Comparison of ENCODE assay signal across 8 cellular contexts in the genomic region with DNA sequence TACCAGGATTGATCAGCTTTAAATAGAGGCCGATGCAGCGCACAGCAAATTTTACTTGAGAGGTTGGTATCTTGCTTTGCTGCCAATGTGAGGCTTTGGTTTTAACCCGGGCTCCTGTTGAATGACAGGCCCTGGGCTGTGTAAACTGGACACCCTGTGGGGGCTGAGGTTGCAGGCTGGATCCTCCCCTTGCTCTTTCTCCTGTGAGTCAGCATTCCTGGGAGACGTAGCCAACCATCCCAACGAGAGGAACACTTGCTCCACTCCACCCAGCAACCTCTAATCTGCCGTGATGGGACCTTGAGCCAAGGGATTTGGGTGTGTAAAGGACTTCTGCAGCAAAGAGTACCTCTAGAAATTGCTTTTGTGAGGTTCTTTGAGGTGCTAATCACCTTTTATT.
DNase-seq lines count a peak whose midpoint lies in the region; ATAC-seq, FAIRE-seq and TF ChIP-seq lines count a peak whose summit lies in the region.
"Had no signal": no experiment of that assay in that cellular context is flagged by ENCODE, and none has a peak within 500 bp of the region (broad histone marks: within the 10 kb centered on the region; RNA-seq: fewer than 3 reads in every experiment).

No MANE protein-coding gene starts in this region.

- peak; percentile 40 for DNase-seq in H54 (ENCODE audit: insufficient read length, low spot score)
- DNase-seq in RKO (ENCODE audit: low spot score): peak; percentile 40
- DNase-seq in renal cortical epithelial cell (ENCODE audit: low read depth): peak; percentile 87
- no peak for DNase-seq in activated naive CD4-positive, alpha-beta T cell (lab: John Stamatoyannopoulos, UW)
- no peak for DNase-seq in NCI-H1092 (lab: John Stamatoyannopoulos, UW)
- DNase-seq in activated CD4-positive, alpha-beta T cell treated with anti-CD3 and anti-CD28 coated beads for 48 hours: no peak
- DNase-seq: effector CD8-positive, alpha-beta T cell had no signal

- TF ChIP-seq POLR2A in H54 (IDR thresholded peaks at IDR 0.05; ENCODE audit: low read depth, low read length): no peak

- FAIRE-seq in H54 (lab: Jason Lieb, UNC): peak; percentile 98

- ATAC-seq in esophagus mucosa: peak; percentile 88

Comparison
In these comparisons a context has a peak if more than half of its experiments do, and no peak if none do; other contexts are left out.
1. DNase-seq: peak in H54 (single experiment), RKO (single experiment) and renal cortical epithelial cell (single experiment); none in activated naive CD4-positive, alpha-beta T cell (0 of 4), NCI-H1092 (single experiment) and activated CD4-positive, alpha-beta T cell treated with anti-CD3 and anti-CD28 coated beads for 48 hours (single experiment).